ENCODE assay signal across 11 cellular contexts in genomic region chr3:71131893-71132314, GRCh38.
DNase-seq lines count a peak whose midpoint lies in the region; ATAC-seq and TF ChIP-seq lines count a peak whose summit lies in the region.
"Had no signal": no experiment of that assay in that cellular context is flagged by ENCODE, and none has a peak within 500 bp of the region (broad histone marks: within the 10 kb centered on the region; RNA-seq: fewer than 3 reads in every experiment).

No MANE protein-coding gene starts in this region.

- peak overlapping the region; percentile 88 for H3K4me3 Mint-ChIP-seq in activated naive CD4-positive, alpha-beta T cell treated with anti-CD3 and anti-CD28 coated beads for 36 hours

- in situ Hi-C loops in transverse colon (cut with MboI; ENCODE audit: low pct_ligation_motif_present in 1 of 4, low pct_unique_long_range_greater_than_20kb in 1 of 4, low sequenced_read_pairs in 3 of 4): no loop called here

- H3K36me3 ChIP-seq in ascending aorta (no peaks in the 10 kb centered on the region), mucosa of descending colon (ENCODE audit: low read depth) (no peaks in the 10 kb centered on the region), transverse colon (no peaks in the 10 kb centered on the region)

- no peaks in the 10 kb centered on the region for H3K36me3 Mint-ChIP-seq in activated naive CD4-positive, alpha-beta T cell treated with anti-CD3 and anti-CD28 coated beads for 36 hours (ENCODE audit: low read depth)

- peak overlapping the region; percentile 96 for H3K27ac Mint-ChIP-seq in activated naive CD4-positive, alpha-beta T cell treated with anti-CD3 and anti-CD28 coated beads for 36 hours

- POLR2A ChIA-PET in HEK293T (lab: Yijun Ruan, JAX): no interaction called here

- TF ChIP-seq CTCF in ascending aorta (IDR thresholded peaks at IDR 0.05) (no peak), mucosa of descending colon (IDR thresholded peaks at IDR 0.05) (no peak), transverse colon (IDR thresholded peaks at IDR 0.05) (no peak)

- TF ChIP-seq POLR2A in transverse colon (IDR thresholded peaks at IDR 0.05): no peak

- peak; percentile 32 for DNase-seq in activated naive CD4-positive, alpha-beta T cell treated with anti-CD3 and anti-CD28 coated beads for 36 hours
- DNase-seq in activated naive CD4-positive, alpha-beta T cell (lab: John Stamatoyannopoulos, UW): no peak
- DNase-seq in ascending aorta (ENCODE audit: low spot score in 2 of 2) (no peak), mucosa of descending colon (no peak), transverse colon (no peak), HEK293T (ENCODE audit: extremely low spot score) (no peak), SK-N-DZ (ENCODE audit: low spot score) (no peak), GOT3 (lab: John Stamatoyannopoulos, UW) (no peak)
- DNase-seq: activated CD8-positive, alpha-beta memory T cell treated with anti-CD3 and anti-CD28 coated beads, Interleukin-2, amount 50 U/mL, for 4 hours; NK-92 treated with Interleukin-12 subunit alpha and Interleukin-12 subunit beta, amount 100 ng/mL, for 24 hours had no signal

- no peaks in the 10 kb centered on the region for H3K9me3 Mint-ChIP-seq in activated naive CD4-positive, alpha-beta T cell treated with anti-CD3 and anti-CD28 coated beads for 36 hours

- no peaks in the 10 kb centered on the region for H3K27me3 Mint-ChIP-seq in activated naive CD4-positive, alpha-beta T cell treated with anti-CD3 and anti-CD28 coated beads for 36 hours (ENCODE audit: low read depth)

- peaks cover 71% of the 10 kb centered on the region for H3K4me1 Mint-ChIP-seq in activated naive CD4-positive, alpha-beta T cell treated with anti-CD3 and anti-CD28 coated beads for 36 hours (ENCODE audit: low read depth)

- H3K27me3 ChIP-seq in ascending aorta (no peaks in the 10 kb centered on the region), transverse colon (no peaks in the 10 kb centered on the region)

- 44 to 57% methylated on average over 4 to 5 of the region's 5 CpGs for WGBS in transverse colon (ENCODE audit: low coverage in 1 of 2), 2 donors

- H3K4me1 ChIP-seq in ascending aorta (peaks cover 2 to 33% of the 10 kb centered on the region in 2 donors), mucosa of descending colon (ENCODE audit: low read depth) (peaks cover 57% of the 10 kb centered on the region), transverse colon (peaks cover 37 to 89% (median 73%) of the 10 kb centered on the region in 4 donors)

- H3K27ac ChIP-seq in ascending aorta: peak overlapping the region; percentile 85 to 90
- H3K27ac ChIP-seq in transverse colon: peak overlapping the region; percentile 86 to 94 (median 93)
- H3K27ac ChIP-seq: HL-60 had no signal

- H3K9me3 ChIP-seq in ascending aorta: no peaks in the 10 kb centered on the region
- H3K9me3 ChIP-seq in mucosa of descending colon: no peaks in the 10 kb centered on the region
- no peaks in the 10 kb centered on the region for H3K9me3 ChIP-seq in transverse colon

- H3K4me3 ChIP-seq in ascending aorta (peak overlapping the region; percentile 18 to 73), mucosa of descending colon (no peak overlapping the region), transverse colon (peak overlapping the region in 3 of 4 donors; percentile 45 to 64 (median 45))

- no peak for TF ChIP-seq EP300 in transverse colon (IDR thresholded peaks at IDR 0.05; ENCODE audit: low read depth)

- intact Hi-C loops in activated naive CD4-positive, alpha-beta T cell treated with anti-CD3 and anti-CD28 coated beads for 36 hours (cut with micrococcal nuclease): loop anchor here (1.0 to 2.0 kb wide), 2 partner anchors 8 to 451 kb away; partner anchors contain the start of gene FOXP1
- intact Hi-C loops in ascending aorta (cut with DNase I) (loop anchor here (2.0 to 5.0 kb wide), 3 partner anchors 33 to 110 kb away; no protein-coding TSS in a partner anchor), mucosa of descending colon (cut with DNase I, micrococcal nuclease) (no loop called here), transverse colon (cut with DNase I; ENCODE audit: low total_unique reads) (loop anchor here (10.0 kb wide), 3 partner anchors 113 to 453 kb away; partner anchors contain the start of gene FOXP1)

- CTCF ChIA-PET in activated naive CD4-positive, alpha-beta T cell treated with anti-CD3 and anti-CD28 coated beads for 36 hours (lab: Charles Lee): interaction anchor here (0.6 to 1.7 kb wide), 9 partner anchors 10 to 314 kb away, joined by 3 to 5 read pairs (median 4); no protein-coding TSS in a partner anchor
- CTCF ChIA-PET in HEK293T (lab: Yijun Ruan, JAX): interaction anchor here (0.6 kb wide), 1 partner anchor 10 kb away, joined by 3 read pairs; no protein-coding TSS in a partner anchor

- ATAC-seq in mucosa of descending colon: peak; percentile 16

TF ChIP-seq in HEK293T, 16 proteins besides CTCF, POLR2A, EP300 and RAD21:
- no peak for TF ChIP-seq FOXM1 (IDR thresholded peaks at IDR 0.05; ENCODE audit: borderline replicate concordance)
- TF ChIP-seq FOXK2 (IDR thresholded peaks at IDR 0.05): no peak
- no peak for TF ChIP-seq ARNT (IDR thresholded peaks at IDR 0.05)
- TF ChIP-seq SP1 (IDR thresholded peaks at IDR 0.05): no peak
- no peak for TF ChIP-seq ELF4 (IDR thresholded peaks at IDR 0.05)
- no peak for TF ChIP-seq HDGF (IDR thresholded peaks at IDR 0.05; ENCODE audit: borderline replicate concordance)
- no peak for TF ChIP-seq PKNOX1 (IDR thresholded peaks at IDR 0.05)
- no peak for TF ChIP-seq TARDBP (IDR thresholded peaks at IDR 0.05)
- TF ChIP-seq LEF1 (IDR thresholded peaks at IDR 0.05; ENCODE audit: borderline replicate concordance): no peak
- no peak for TF ChIP-seq L3MBTL2 (conservative IDR thresholded peaks at IDR 0.05)
- TF ChIP-seq BHLHE40 (IDR thresholded peaks at IDR 0.05; ENCODE audit: borderline replicate concordance): no peak
TF ChIP-seq in HEK293T: peak in this region for 0.

Comparison
In these comparisons a context has a peak if more than half of its experiments do, and no peak if none do; other contexts are left out.
1. intact Hi-C loops: an anchor here in activated naive CD4-positive, alpha-beta T cell treated with anti-CD3 and anti-CD28 coated beads for 36 hours (1.0 to 2.0 kb wide), ascending aorta (2.0 to 5.0 kb wide) and transverse colon (10.0 kb wide); none called in mucosa of descending colon.